Comparison of ENCODE assay signal across 8 cellular contexts in the genomic region with DNA sequence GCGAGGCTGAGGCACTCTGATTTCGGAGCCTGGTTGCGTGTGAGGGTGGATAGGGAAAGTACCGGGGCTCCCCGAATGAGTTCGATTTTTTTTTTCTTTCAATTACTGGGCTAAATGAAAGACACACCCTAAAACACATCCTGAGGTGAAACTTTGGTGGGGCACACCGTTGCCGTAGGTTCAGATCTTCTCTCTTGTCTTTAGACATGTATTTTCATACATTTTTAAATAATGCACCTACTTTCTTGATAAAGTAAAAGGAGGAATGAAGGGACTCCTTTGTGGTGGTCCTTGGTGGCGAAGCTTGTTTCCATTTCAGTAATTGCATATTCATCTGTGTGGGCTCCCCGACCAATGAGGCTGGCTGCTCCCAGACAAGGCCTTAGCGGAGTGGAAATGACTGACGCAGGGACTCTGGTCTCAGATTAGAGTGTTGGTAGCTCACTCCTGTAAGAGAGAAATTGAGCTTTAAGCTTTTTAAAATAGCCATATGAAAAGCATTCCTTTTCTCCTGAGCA. TPM values are rescaled to one million over a fixed set of nuclear protein-coding genes. Genes with fewer than 3 reads are reported as not detected.
DNase-seq lines count a peak whose midpoint lies in the region; ATAC-seq and TF ChIP-seq lines count a peak whose summit lies in the region.

No MANE protein-coding gene starts in this region.

- peaks cover 10% of the 10 kb centered on the region for H3K27me3 Mint-ChIP-seq in CD4-positive, CD25-positive, alpha-beta regulatory T cell

- H3K4me3 ChIP-seq in CD4-positive, CD25-positive, alpha-beta regulatory T cell (ENCODE audit: low read depth, low read length): peak overlapping the region; percentile 91
- H3K4me3 ChIP-seq in HUES48 (ENCODE audit: low read depth, low read length) (peak overlapping the region; percentile 91), mesodermal cell (ENCODE audit: extremely low read depth, insufficient read depth, low read length, poor library complexity, severe bottlenecking) (peak overlapping the region; percentile 82)

- H3K4me1 Mint-ChIP-seq in CD4-positive, CD25-positive, alpha-beta regulatory T cell: peaks cover 30 to 48% (median 35%) of the 10 kb centered on the region in 4 donors

- H3K9me3 Mint-ChIP-seq in CD4-positive, CD25-positive, alpha-beta regulatory T cell: peaks cover 0 to 1% (median 0%) of the 10 kb centered on the region in 7 donors

- DNase-seq in CD4-positive, CD25-positive, alpha-beta regulatory T cell: peak; percentile 59 to 87 (median 80)
- DNase-seq in central memory CD4-positive, alpha-beta T cell: peak; percentile 89
- peak; percentile 40 to 76 for DNase-seq in stimulated activated CD8-positive, alpha-beta memory T cell treated with anti-CD3 and anti-CD28 coated beads, Interleukin-7, amount 100 ng/mL, for 48 hours (ENCODE audit: extremely low read depth in 1 of 2, low read depth in 1 of 2)
- no peak for DNase-seq in 8988T

- TF ChIP-seq CTCF in VCaP (conservative IDR thresholded peaks at IDR 0.05): no peak

- peaks cover 34% of the 10 kb centered on the region for H3K4me1 ChIP-seq in CD4-positive, CD25-positive, alpha-beta regulatory T cell (ENCODE audit: control insufficient read depth, insufficient read depth, low read length, poor library complexity, severe bottlenecking)
- H3K4me1 ChIP-seq in HUES48 (ENCODE audit: control insufficient read depth, insufficient read depth, low read length) (peaks cover 21% of the 10 kb centered on the region), mesodermal cell (ENCODE audit: control insufficient read depth, insufficient read depth, low read length, poor library complexity, severe bottlenecking) (peaks cover 21% of the 10 kb centered on the region)

- H3K9me3 ChIP-seq in CD4-positive, CD25-positive, alpha-beta regulatory T cell (ENCODE audit: control insufficient read depth in 2 of 2, low read length in 2 of 2): no peaks in the 10 kb centered on the region
- H3K9me3 ChIP-seq in HUES48 (ENCODE audit: control insufficient read depth, insufficient read depth, low read length) (no peaks in the 10 kb centered on the region), mesodermal cell (ENCODE audit: control insufficient read depth, low read length) (no peaks in the 10 kb centered on the region)

- peak overlapping the region; percentile 90 for H3K27ac ChIP-seq in CD4-positive, CD25-positive, alpha-beta regulatory T cell (ENCODE audit: insufficient read depth, low read length, poor library complexity, severe bottlenecking)
- H3K27ac ChIP-seq in HUES48 (ENCODE audit: low read depth, low read length) (peak overlapping the region; percentile 92), VCaP (peak overlapping the region; percentile 91), mesodermal cell (ENCODE audit: low read depth, low read length, severe bottlenecking) (peak overlapping the region; percentile 88)

- H3K4me3 Mint-ChIP-seq in CD4-positive, CD25-positive, alpha-beta regulatory T cell: peak overlapping the region; percentile 93 to 98 (median 96)

- ATAC-seq in CD4-positive, CD25-positive, alpha-beta regulatory T cell (ENCODE audit: low read depth in 2 of 2): peak; percentile 44 to 48
- ATAC-seq in GM19351 (IDR thresholded peaks at IDR 0.05; ENCODE audit: unreplicated experiment): peak; percentile 32

- H3K27me3 ChIP-seq in CD4-positive, CD25-positive, alpha-beta regulatory T cell (ENCODE audit: control insufficient read depth, insufficient read depth, low read length): no peaks in the 10 kb centered on the region
- H3K27me3 ChIP-seq in HUES48 (ENCODE audit: control insufficient read depth, insufficient read depth, low read length): no peaks in the 10 kb centered on the region

- 0% methylated on average over 2 to 3 of the region's 12 CpGs for WGBS in mesodermal cell (ENCODE audit: insufficient coverage in 2 of 2), 2 experiments

- no peaks in the 10 kb centered on the region for H3K36me3 Mint-ChIP-seq in CD4-positive, CD25-positive, alpha-beta regulatory T cell

- H3K36me3 ChIP-seq in CD4-positive, CD25-positive, alpha-beta regulatory T cell (ENCODE audit: control insufficient read depth, insufficient read depth, low read length): no peaks in the 10 kb centered on the region
- no peaks in the 10 kb centered on the region for H3K36me3 ChIP-seq in HUES48 (ENCODE audit: control insufficient read depth, insufficient read depth, low read length)
- H3K36me3 ChIP-seq in mesodermal cell (ENCODE audit: control insufficient read depth, insufficient read depth, low read length): no peaks in the 10 kb centered on the region

- H3K27ac Mint-ChIP-seq in CD4-positive, CD25-positive, alpha-beta regulatory T cell: peak overlapping the region; percentile 96 to 97 (median 96)

- peak overlapping the region; percentile 71 for H3K9ac ChIP-seq in HUES48 (ENCODE audit: low read depth, low read length)

RNA-seq across cellular contexts. Expression of gene CCSER2, which starts 0.8 kb away (rescaled TPM):
- 110 TPM for total RNA-seq in CD4-positive, CD25-positive, alpha-beta regulatory T cell
- 10 to 100 TPM; 45.7 to 78.5 (median 70.9) TPM for polyA plus RNA-seq in CD4-positive, CD25-positive, alpha-beta regulatory T cell
- 54.0 TPM for polyA plus RNA-seq in mesodermal cell (2013, experiment 1 of 2)
- 58.1 TPM for polyA plus RNA-seq in mesodermal cell (2013, experiment 2 of 2)
